In the genomic region with DNA sequence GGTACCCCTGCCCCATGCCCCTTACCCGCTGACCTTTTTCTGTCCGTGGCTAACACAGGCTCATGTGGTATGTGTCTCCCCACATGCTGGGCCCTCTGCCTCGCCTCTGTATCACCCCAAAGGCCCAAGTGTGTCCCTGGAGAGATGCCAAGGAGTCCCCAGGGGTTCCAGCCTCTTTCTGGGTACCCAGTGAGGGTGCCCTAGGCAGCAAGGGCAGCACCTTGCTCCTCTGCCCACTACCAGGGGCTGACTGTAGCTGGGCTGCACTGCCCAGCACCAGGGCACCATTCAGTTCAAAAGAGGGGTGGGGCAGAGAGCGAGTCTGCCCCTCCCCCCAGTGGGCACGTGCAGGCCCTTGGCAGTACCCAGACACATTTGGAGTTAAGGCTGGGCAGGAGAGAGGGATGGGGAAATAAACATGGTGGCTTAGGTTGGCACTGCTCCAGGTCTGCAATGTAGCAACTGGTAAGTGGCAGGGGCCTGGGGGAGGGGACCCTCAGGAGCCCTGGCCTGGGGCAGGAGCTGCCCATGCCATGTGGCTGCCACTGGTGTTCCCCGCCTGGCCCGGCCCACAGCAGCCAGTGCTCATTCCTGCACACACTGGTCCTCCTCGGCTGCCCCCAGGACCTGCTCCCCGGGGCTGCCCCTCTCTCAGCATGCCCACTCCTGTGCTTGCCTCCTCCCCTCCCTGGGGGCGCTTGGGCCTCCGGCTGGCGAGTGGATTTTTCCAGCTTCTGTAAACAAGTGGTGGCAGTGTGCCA, we compare ENCODE assay signal across 8 cellular contexts. TPM values are rescaled to one million over a fixed set of nuclear protein-coding genes. Genes with fewer than 3 reads are reported as not detected.
DNase-seq lines count a peak whose midpoint lies in the region; ATAC-seq and TF ChIP-seq lines count a peak whose summit lies in the region.

No MANE protein-coding gene starts in this region.

- intact Hi-C loops in lower lobe of right lung (cut with DNase I) (no loop called here), transverse colon (cut with DNase I; ENCODE audit: low total_unique reads) (loop anchor here (5.0 kb wide), 1 partner anchor 35 kb away; no protein-coding TSS in a partner anchor)

- H3K27ac ChIP-seq in lower lobe of right lung = peak overlapping the region; percentile 84
- peak overlapping the region; percentile 90 to 98 (median 96) for H3K27ac ChIP-seq in transverse colon

- peaks cover 6% of the 10 kb centered on the region for H3K27me3 Mint-ChIP-seq in brain

- H3K4me1 ChIP-seq in lower lobe of right lung = peaks cover 94% of the 10 kb centered on the region
- peaks cover 90 to 100% (median 93%) of the 10 kb centered on the region in 4 donors for H3K4me1 ChIP-seq in transverse colon

- in situ Hi-C loops in transverse colon (cut with MboI; ENCODE audit: low pct_ligation_motif_present in 1 of 4, low pct_unique_long_range_greater_than_20kb in 1 of 4, low sequenced_read_pairs in 3 of 4) = no loop called here

- H3K4me1 Mint-ChIP-seq in brain = peaks cover 98% of the 10 kb centered on the region

- H3K27ac Mint-ChIP-seq in brain = peak overlapping the region; percentile 59 to 100 (median 99)

- ATAC-seq in lower lobe of right lung (peak; percentile 47 to 63), HG03378 (IDR thresholded peaks at IDR 0.05; ENCODE audit: unreplicated experiment) (no peak), GM18858 (IDR thresholded peaks at IDR 0.05; ENCODE audit: unreplicated experiment) (no peak)

- H3K27me3 ChIP-seq in lower lobe of right lung (ENCODE audit: low read depth) = no peaks in the 10 kb centered on the region
- no peaks in the 10 kb centered on the region for H3K27me3 ChIP-seq in transverse colon

- H3K9me3 Mint-ChIP-seq in brain = no peaks in the 10 kb centered on the region

- TF ChIP-seq EP300 in transverse colon (IDR thresholded peaks at IDR 0.05; ENCODE audit: low read depth) = peak; percentile 41

- H3K4me3 ChIP-seq in lower lobe of right lung (peak overlapping the region; percentile 25), transverse colon (peak overlapping the region in 2 of 4 donors; percentile 25 to 36)

- TF ChIP-seq CTCF in brain (conservative IDR thresholded peaks at IDR 0.05) (no peak), lower lobe of right lung (IDR thresholded peaks at IDR 0.05) (no peak), transverse colon (IDR thresholded peaks at IDR 0.05) (no peak)

- H3K4me3 Mint-ChIP-seq in brain = peak overlapping the region in 4 of 5 experiments; percentile 56 to 93 (median 90)

- peaks cover 13% of the 10 kb centered on the region for H3K36me3 Mint-ChIP-seq in brain

- H3K9me3 ChIP-seq in lower lobe of right lung (no peaks in the 10 kb centered on the region), transverse colon (no peaks in the 10 kb centered on the region)

- 19% methylated on average over 11 of the region's 12 CpGs; no CpG with 5 or more reads in 1 of the 2 donors for WGBS in transverse colon (ENCODE audit: low coverage in 1 of 2), 2 donors

- peak; percentile 96 for DNase-seq in COR-L47 (lab: John Stamatoyannopoulos, UW)
- DNase-seq in NCI-H2107 treated with DMSO at 0.1 percent for 48 hours (lab: John Stamatoyannopoulos, UW; ENCODE audit: unreplicated experiment) = peak; percentile 79
- DNase-seq in lower lobe of right lung = peak; percentile 85
- DNase-seq in transverse colon = peak; percentile 89
- no peak for DNase-seq in HPDE6-E6E7 (ENCODE audit: extremely low spot score)

- no peak for TF ChIP-seq POLR2A in transverse colon (IDR thresholded peaks at IDR 0.05)

- H3K36me3 ChIP-seq in lower lobe of right lung (peaks cover 8% of the 10 kb centered on the region), transverse colon (peaks cover 0 to 1% (median 0%) of the 10 kb centered on the region in 4 donors)

RNA-seq across cellular contexts. Expression of gene THRA, which starts 9.1 kb away (rescaled TPM):
- polyA plus RNA-seq in brain (ENCODE audit: insufficient read depth, low read depth, low replicate concordance) = 176 TPM
- total RNA-seq in lower lobe of right lung (50.1 TPM), transverse colon (10 to 100 TPM; 32.6 to 82.6 (median 58.6) TPM)

RNA-seq across cellular contexts. Expression of gene MED24, which starts 17.7 kb away (rescaled TPM):
- polyA plus RNA-seq in brain (ENCODE audit: insufficient read depth, low read depth, low replicate concordance) = 95.0 TPM
- total RNA-seq in lower lobe of right lung = 59.6 TPM
- total RNA-seq in transverse colon = 100 to 1,000 TPM in 2 of 4 donors, 10 to 100 TPM in 2; 64.3 to 294 (median 112) TPM

RNA-seq across cellular contexts. Expression of gene NR1D1, which starts 28.5 kb away (rescaled TPM):
- polyA plus RNA-seq in brain (ENCODE audit: insufficient read depth, low read depth, low replicate concordance) = 43.8 TPM
- total RNA-seq in lower lobe of right lung (20.1 TPM), transverse colon (10 to 100 TPM in 1 of 4 donors, 1 to 10 TPM in 3; 4.8 to 18.0 (median 7.3) TPM)

RNA-seq across cellular contexts. Expression of gene MSL1, which starts 49.9 kb away (rescaled TPM):
- polyA plus RNA-seq in brain (ENCODE audit: insufficient read depth, low read depth, low replicate concordance) = 94.4 TPM
- total RNA-seq in lower lobe of right lung (97.7 TPM), transverse colon (100 to 1,000 TPM in 2 of 4 donors, 10 to 100 TPM in 2; 73.9 to 258 (median 90.6) TPM)

RNA-seq across cellular contexts. Expression of gene CSF3, which starts 56.7 kb away (rescaled TPM):
- 0.25 TPM for polyA plus RNA-seq in brain (ENCODE audit: insufficient read depth, low read depth, low replicate concordance)
- total RNA-seq in lower lobe of right lung = 1.9 TPM
- 10 to 100 TPM in 1 of 4 donors, 1 to 10 TPM in 1, not detected in 2; 2.6 to 38.9 TPM for total RNA-seq in transverse colon

Comparison
In these comparisons a context has a peak if more than half of its experiments do, and no peak if none do; other contexts are left out.
1. ATAC-seq: peak in lower lobe of right lung (2 of 2); none in HG03378 (single experiment) and GM18858 (single experiment).